Comparison of ENCODE assay signal across 8 cellular contexts in genomic region chr4:25159837-25160713, GRCh38. TPM values are rescaled to one million over a fixed set of nuclear protein-coding genes. Genes with fewer than 3 reads are reported as not detected.
A peak's percentile ranks its signal among the peaks of the same experiment; 100 is the strongest.
DNase-seq lines count a peak whose midpoint lies in the region; ATAC-seq and TF ChIP-seq lines count a peak whose summit lies in the region.

TSS of gene SEPSECS (minus strand) at chr4:25160449. CDS start at chr4:25160369, 80 bp downstream.

- DNase-seq in NCI-H1694 treated with DMSO at 0.1 percent for 48 hours (lab: John Stamatoyannopoulos, UW), result peak; percentile 92
- DNase-seq in T-helper 17 cell, result peak; percentile 84 to 94 (median 90)
- DNase-seq in left ventricle myocardium superior, result peak; percentile 98
- DNase-seq in prostate gland (ENCODE audit: low spot score), result peak; percentile 98

- TF ChIP-seq CTCF in prostate gland (IDR thresholded peaks at IDR 0.05), result peak in 1 of 4 experiments; percentile 23

- peak within 1 kb of the TSS; percentile 98 for H3K4me3 Mint-ChIP-seq in T-helper 17 cell

- H3K27ac Mint-ChIP-seq in T-helper 17 cell, result peak within 1 kb of the TSS; percentile 99

- under 1% methylated on average over 66 of the region's 66 CpGs for WGBS in prostate gland
- under 1% methylated on average over 66 of the region's 66 CpGs for WGBS in urinary bladder

- H3K27ac ChIP-seq in angular gyrus (ENCODE audit: low read depth, low read length), result peak within 1 kb of the TSS; percentile 86
- peak within 1 kb of the TSS; percentile 94 to 95 for H3K27ac ChIP-seq in prostate gland
- H3K27ac ChIP-seq in urinary bladder (ENCODE audit: low read depth), result peak within 1 kb of the TSS; percentile 96

- H3K36me3 Mint-ChIP-seq in T-helper 17 cell (ENCODE audit: low read depth), result peaks cover 5% of the 10 kb centered on the region

- H3K36me3 ChIP-seq in prostate gland (no peaks in the 10 kb centered on the region), urinary bladder (ENCODE audit: insufficient read depth) (no peaks in the 10 kb centered on the region)

- H3K4me1 ChIP-seq in prostate gland (replicated peaks) (no peaks in the 10 kb centered on the region), urinary bladder (ENCODE audit: insufficient read depth) (no peaks in the 10 kb centered on the region)

- intact Hi-C loops in left ventricle myocardium superior (cut with micrococcal nuclease) (no loop called here), prostate gland (cut with DNase I) (loop anchor here (2.0 to 10.0 kb wide), 2 partner anchors 75 to 215 kb away; partner anchors contain the start of genes ANAPC4 and PI4K2B)

- peak; percentile 87 for ATAC-seq in HG02885 (IDR thresholded peaks at IDR 0.05; ENCODE audit: poor library complexity, unreplicated experiment)
- ATAC-seq in T-helper 17 cell, result peak; percentile 89
- peak; percentile 95 for ATAC-seq in left ventricle myocardium superior

- H3K4me1 Mint-ChIP-seq in T-helper 17 cell, result peaks cover 42% of the 10 kb centered on the region

- no peaks in the 10 kb centered on the region for H3K27me3 ChIP-seq in prostate gland (replicated peaks; ENCODE audit: insufficient read depth)

- H3K9me3 ChIP-seq in T-helper 17 cell (ENCODE audit: control insufficient read depth, low read length, poor library complexity, severe bottlenecking), result no peaks in the 10 kb centered on the region
- no peaks in the 10 kb centered on the region for H3K9me3 ChIP-seq in prostate gland

- TF ChIP-seq POLR2A in GM15510 (IDR thresholded peaks at IDR 0.05; ENCODE audit: borderline replicate concordance, extremely low read depth, insufficient read length) (peak; percentile 91), prostate gland (IDR thresholded peaks at IDR 0.05) (peak; percentile 91)

- peak within 1 kb of the TSS; percentile 84 to 90 for H3K4me3 ChIP-seq in prostate gland
- H3K4me3 ChIP-seq in urinary bladder (ENCODE audit: low read depth, low read length), result peak within 1 kb of the TSS; percentile 79

- no peaks in the 10 kb centered on the region for H3K27me3 Mint-ChIP-seq in T-helper 17 cell

RNA-seq across cellular contexts. Expression of gene SEPSECS, which starts in this region (rescaled TPM):
- total RNA-seq in T-helper 17 cell (10 to 100 TPM; 15.9 to 21.2 TPM), left ventricle myocardium superior (5.2 TPM), prostate gland (10 to 100 TPM in 1 of 2 donors, 1 to 10 TPM in 1; 7.4 to 12.3 TPM), urinary bladder (20.1 TPM)
- polyA plus RNA-seq in urinary bladder, result 3.6 TPM

Comparison
In these comparisons a context has a peak if more than half of its experiments do, and no peak if none do; other contexts are left out.
1. Peak in every context shown above with its lines: DNase-seq, ATAC-seq, H3K4me3 ChIP-seq and H3K27ac ChIP-seq.